19 cellular contexts compared by ENCODE assay signal in genomic region chr3:158702815-158703481, GRCh38. TPM values are rescaled to one million over a fixed set of nuclear protein-coding genes. Genes with fewer than 3 reads are reported as not detected.
DNase-seq lines count a peak whose midpoint lies in the region; ATAC-seq and TF ChIP-seq lines count a peak whose summit lies in the region.
"Had no signal": no experiment of that assay in that cellular context is flagged by ENCODE, and none has a peak within 500 bp of the region (broad histone marks: within the 10 kb centered on the region; RNA-seq: fewer than 3 reads in every experiment).

No MANE protein-coding gene starts in this region.

- no peaks in the 10 kb centered on the region for H3K4me1 ChIP-seq in CD4-positive, CD25-positive, alpha-beta regulatory T cell (ENCODE audit: control insufficient read depth, insufficient read depth, low read length, poor library complexity, severe bottlenecking)
- H3K4me1 ChIP-seq in CD8-positive, alpha-beta memory T cell (ENCODE audit: insufficient read depth, low read length): no peaks in the 10 kb centered on the region
- H3K4me1 ChIP-seq: vagina had no signal

- no peaks in the 10 kb centered on the region for H3K27me3 ChIP-seq in CD4-positive, CD25-positive, alpha-beta regulatory T cell (ENCODE audit: control insufficient read depth, insufficient read depth, low read length)
- no peaks in the 10 kb centered on the region for H3K27me3 ChIP-seq in CD8-positive, alpha-beta memory T cell (ENCODE audit: insufficient read depth, low read length, poor library complexity, severe bottlenecking)
- H3K27me3 ChIP-seq: BLaER1 treated with 17β-estradiol and CSF1 and Interleukin-3, amounts not matched to agents 10 nM and 100 nM; gastroesophageal sphincter; vagina had no signal

- no peak overlapping the region for H3K4me3 Mint-ChIP-seq in CD4-positive, CD25-positive, alpha-beta regulatory T cell
- H3K4me3 Mint-ChIP-seq in mesothelial cell of epicardium: no peak overlapping the region
- no peak overlapping the region for H3K4me3 Mint-ChIP-seq in CD8-positive, alpha-beta memory T cell
- H3K4me3 Mint-ChIP-seq: nephron had no signal

- no peaks in the 10 kb centered on the region for H3K9me3 Mint-ChIP-seq in CD4-positive, CD25-positive, alpha-beta regulatory T cell
- H3K9me3 Mint-ChIP-seq in mesothelial cell of epicardium: no peaks in the 10 kb centered on the region
- no peaks in the 10 kb centered on the region for H3K9me3 Mint-ChIP-seq in CD8-positive, alpha-beta memory T cell
- H3K9me3 Mint-ChIP-seq: nephron had no signal

- H3K27ac ChIP-seq in CD4-positive, CD25-positive, alpha-beta regulatory T cell (ENCODE audit: insufficient read depth, low read length, poor library complexity, severe bottlenecking): no peak overlapping the region
- H3K27ac ChIP-seq in CD8-positive, alpha-beta memory T cell (ENCODE audit: low read depth, low read length): no peak overlapping the region
- no peak overlapping the region for H3K27ac ChIP-seq in RWPE1
- H3K27ac ChIP-seq: BLaER1 treated with 17β-estradiol and CSF1 and Interleukin-3, amounts not matched to agents 10 nM and 100 nM; gastroesophageal sphincter; vagina had no signal

- TF ChIP-seq CTCF in choroid plexus epithelial cell (conservative IDR thresholded peaks at IDR 0.05; ENCODE audit: low read depth, low read length): no peak
- TF ChIP-seq CTCF in mesothelial cell of epicardium (IDR thresholded peaks at IDR 0.05; ENCODE audit: unreplicated experiment): no peak
- TF ChIP-seq CTCF in RWPE1 (conservative IDR thresholded peaks at IDR 0.05; ENCODE audit: low read depth): no peak

- no peaks in the 10 kb centered on the region for H3K27me3 Mint-ChIP-seq in CD4-positive, CD25-positive, alpha-beta regulatory T cell
- H3K27me3 Mint-ChIP-seq in mesothelial cell of epicardium (ENCODE audit: low read depth): no peaks in the 10 kb centered on the region
- no peaks in the 10 kb centered on the region for H3K27me3 Mint-ChIP-seq in CD8-positive, alpha-beta memory T cell

- peaks cover 4% of the 10 kb centered on the region for H3K36me3 ChIP-seq in CD4-positive, CD25-positive, alpha-beta regulatory T cell (ENCODE audit: control insufficient read depth, insufficient read depth, low read length)
- H3K36me3 ChIP-seq in CD8-positive, alpha-beta memory T cell (ENCODE audit: insufficient read depth, low read length): peaks cover 8% of the 10 kb centered on the region

- POLR2A ChIA-PET in CD8-positive, alpha-beta memory T cell (lab: Charles Lee): interaction anchor here (0.6 kb wide), 1 partner anchor 1817 kb away, joined by 4 read pairs; no protein-coding TSS in a partner anchor
- POLR2A ChIA-PET in RWPE1 (lab: Yijun Ruan, JAX; ENCODE audit: low non-redundant PET): no interaction called here

- CTCF ChIA-PET in CD8-positive, alpha-beta memory T cell (lab: Charles Lee): interaction anchor here (1.0 kb wide), 1 partner anchor 24 kb away, joined by 3 read pairs; no protein-coding TSS in a partner anchor
- CTCF ChIA-PET in RWPE1 (lab: Yijun Ruan, JAX): no interaction called here

- ATAC-seq in CD4-positive, CD25-positive, alpha-beta regulatory T cell (ENCODE audit: low read depth in 2 of 2): no peak
- ATAC-seq in GM18517 (IDR thresholded peaks at IDR 0.05; ENCODE audit: unreplicated experiment): no peak
- ATAC-seq: gastroesophageal sphincter had no signal

- peak overlapping the region in 2 of 3 donors; percentile 21 to 59 for H3K27ac Mint-ChIP-seq in CD4-positive, CD25-positive, alpha-beta regulatory T cell
- peak overlapping the region; percentile 36 for H3K27ac Mint-ChIP-seq in mesothelial cell of epicardium
- H3K27ac Mint-ChIP-seq in CD8-positive, alpha-beta memory T cell: peak overlapping the region in 1 of 8 donors; percentile 3
- H3K27ac Mint-ChIP-seq: nephron had no signal

- no peak overlapping the region for H3K4me3 ChIP-seq in CD4-positive, CD25-positive, alpha-beta regulatory T cell (ENCODE audit: low read depth, low read length)
- no peak overlapping the region for H3K4me3 ChIP-seq in choroid plexus epithelial cell (ENCODE audit: low read depth, low read length)
- no peak overlapping the region for H3K4me3 ChIP-seq in CD8-positive, alpha-beta memory T cell (ENCODE audit: low read length)
- H3K4me3 ChIP-seq: BLaER1 treated with 17β-estradiol and CSF1 and Interleukin-3, amounts not matched to agents 10 nM and 100 nM; gastroesophageal sphincter; vagina had no signal

- peaks cover 8 to 27% (median 22%) of the 10 kb centered on the region in 4 donors for H3K4me1 Mint-ChIP-seq in CD4-positive, CD25-positive, alpha-beta regulatory T cell
- peaks cover 7% of the 10 kb centered on the region for H3K4me1 Mint-ChIP-seq in mesothelial cell of epicardium
- peaks cover 16 to 28% (median 25%) of the 10 kb centered on the region in 3 donors for H3K4me1 Mint-ChIP-seq in CD8-positive, alpha-beta memory T cell
- H3K4me1 Mint-ChIP-seq: nephron had no signal

- no peaks in the 10 kb centered on the region for H3K9me3 ChIP-seq in CD4-positive, CD25-positive, alpha-beta regulatory T cell (ENCODE audit: control insufficient read depth in 2 of 2, low read length in 2 of 2)
- H3K9me3 ChIP-seq in CD8-positive, alpha-beta memory T cell (ENCODE audit: low read length): no peaks in the 10 kb centered on the region
- H3K9me3 ChIP-seq: BLaER1 treated with 17β-estradiol and CSF1 and Interleukin-3, amounts not matched to agents 10 nM and 100 nM; gastroesophageal sphincter; vagina had no signal

- peaks cover 47% of the 10 kb centered on the region for H3K36me3 Mint-ChIP-seq in CD4-positive, CD25-positive, alpha-beta regulatory T cell
- peaks cover 48% of the 10 kb centered on the region for H3K36me3 Mint-ChIP-seq in mesothelial cell of epicardium
- H3K36me3 Mint-ChIP-seq in CD8-positive, alpha-beta memory T cell: peaks cover 7 to 67% (median 28%) of the 10 kb centered on the region in 3 donors

- DNase-seq in CD4-positive, CD25-positive, alpha-beta regulatory T cell: no peak
- DNase-seq in NCI-H226: peak; percentile 79
- DNase-seq in choroid plexus epithelial cell (ENCODE audit: low read depth): peak; percentile 79
- DNase-seq in mesothelial cell of epicardium (ENCODE audit: low spot score in 2 of 2, unreplicated experiment in 2 of 2): no peak
- DNase-seq in CD8-positive, alpha-beta memory T cell: no peak
- DNase-seq in D341Med (ENCODE audit: low spot score): no peak
- no peak for DNase-seq in RWPE1 (ENCODE audit: low spot score)
- DNase-seq: activated CD4-positive, alpha-beta T cell treated with anti-CD3 and anti-CD28 coated beads for 1 hour; activated CD8-positive, alpha-beta memory T cell treated with anti-CD3 and anti-CD28 coated beads, Interleukin-2, amount 50 U/mL, for 4 hours; activated naive CD4-positive, alpha-beta T cell; DND-41; H7; NCI-H1930; retina had no signal

RNA-seq across cellular contexts. Expression of gene RARRES1, which starts 29.3 kb away (rescaled TPM):
- total RNA-seq in CD4-positive, CD25-positive, alpha-beta regulatory T cell: not detected
- polyA plus RNA-seq in CD4-positive, CD25-positive, alpha-beta regulatory T cell: not detected
- total RNA-seq in mesothelial cell of epicardium: 48.9 to 53.0 TPM (median 51.9 TPM) in 3 replicates
- total RNA-seq in CD8-positive, alpha-beta memory T cell: not detected
- not detected for polyA plus RNA-seq in CD8-positive, alpha-beta memory T cell
- total RNA-seq: H7 had no signal

RNA-seq across cellular contexts. Expression of gene LXN, which starts 30.5 kb away (rescaled TPM):
- 6.6 TPM for total RNA-seq in CD4-positive, CD25-positive, alpha-beta regulatory T cell
- 10 to 100 TPM; 23.1 to 31.9 (median 24.7) TPM for polyA plus RNA-seq in CD4-positive, CD25-positive, alpha-beta regulatory T cell
- 42.6 to 46.7 TPM (median 46.7 TPM) in 3 replicates for total RNA-seq in mesothelial cell of epicardium
- total RNA-seq in CD8-positive, alpha-beta memory T cell: 1 to 10 TPM; 4.7 to 5.3 TPM
- 10.7 TPM for polyA plus RNA-seq in CD8-positive, alpha-beta memory T cell

RNA-seq across cellular contexts. Expression of gene GFM1, which starts 58.6 kb away (rescaled TPM):
- 36.9 TPM for total RNA-seq in CD4-positive, CD25-positive, alpha-beta regulatory T cell
- polyA plus RNA-seq in CD4-positive, CD25-positive, alpha-beta regulatory T cell: 10 to 100 TPM; 22.2 to 36.0 (median 31.1) TPM
- 36.6 to 40.0 TPM (median 37.2 TPM) in 3 replicates for total RNA-seq in mesothelial cell of epicardium
- 10 to 100 TPM; 91.2 to 99.9 TPM for total RNA-seq in CD8-positive, alpha-beta memory T cell
- 31.7 TPM for polyA plus RNA-seq in CD8-positive, alpha-beta memory T cell

Comparison
In these comparisons a context has a peak if more than half of its experiments do, and no peak if none do; other contexts are left out.
1. DNase-seq: peak in NCI-H226 (single experiment) and choroid plexus epithelial cell (single experiment); none in CD4-positive, CD25-positive, alpha-beta regulatory T cell (0 of 3), mesothelial cell of epicardium (0 of 2), CD8-positive, alpha-beta memory T cell (0 of 5), D341Med (single experiment) and RWPE1 (single experiment).
2. RNA of gene RARRES1, which starts 29.3 kb away (total RNA-seq): 48.9 to 53.0 TPM in mesothelial cell of epicardium; not detected in CD4-positive, CD25-positive, alpha-beta regulatory T cell (single experiment) and not detected in CD8-positive, alpha-beta memory T cell; every median in the first group is over 10 times any median in the second.